10 cellular contexts compared by ENCODE assay signal in genomic region chr9:95981741-95982390, GRCh38.
DNase-seq lines count a peak whose midpoint lies in the region; ATAC-seq and TF ChIP-seq lines count a peak whose summit lies in the region.
"Had no signal": no experiment of that assay in that cellular context is flagged by ENCODE, and none has a peak within 500 bp of the region (broad histone marks: within the 10 kb centered on the region; RNA-seq: fewer than 3 reads in every experiment).

No MANE protein-coding gene starts in this region.

- peaks cover 30% of the 10 kb centered on the region for H3K4me1 Mint-ChIP-seq in CD8-positive, alpha-beta T cell (ENCODE audit: low read depth)
- H3K4me1 Mint-ChIP-seq in immature natural killer cell: peaks cover 13 to 14% of the 10 kb centered on the region in 2 donors

- CTCF ChIA-PET in CD8-positive, alpha-beta T cell (lab: Charles Lee): no interaction called here

- no peaks in the 10 kb centered on the region for H4K20me1 ChIP-seq in OCI-LY1 (ENCODE audit: insufficient read depth, low read length)

- H3K27ac Mint-ChIP-seq in CD8-positive, alpha-beta T cell: peak overlapping the region; percentile 89
- peak overlapping the region in 5 of 6 donors; percentile 48 to 73 (median 53) for H3K27ac Mint-ChIP-seq in immature natural killer cell

- no peaks in the 10 kb centered on the region for H3F3A ChIP-seq in OCI-LY1 (ENCODE audit: insufficient read depth, low read length)

- ATAC-seq in CD8-positive, alpha-beta T cell: peak; percentile 92

- H3K79me2 ChIP-seq in OCI-LY1 (ENCODE audit: insufficient read depth, low read length): no peaks in the 10 kb centered on the region

- peak overlapping the region; percentile 47 for H3K4me3 Mint-ChIP-seq in CD8-positive, alpha-beta T cell
- peak overlapping the region in 3 of 5 donors; percentile 4 to 22 (median 19) for H3K4me3 Mint-ChIP-seq in immature natural killer cell

- H3K4me3 ChIP-seq in CD8-positive, alpha-beta T cell (ENCODE audit: low read depth, low read length): no peak overlapping the region
- H3K4me3 ChIP-seq in OCI-LY1 (ENCODE audit: low read depth, low read length, poor library complexity, severe bottlenecking): peak overlapping the region; percentile 25
- H3K4me3 ChIP-seq: PC-9 had no signal

- H3K36me3 Mint-ChIP-seq in CD8-positive, alpha-beta T cell: peaks cover 47% of the 10 kb centered on the region
- peaks cover 6 to 49% (median 40%) of the 10 kb centered on the region in 3 donors for H3K36me3 Mint-ChIP-seq in immature natural killer cell

- H3K9me3 ChIP-seq in CD8-positive, alpha-beta T cell (ENCODE audit: low read length): no peaks in the 10 kb centered on the region
- H3K9me3 ChIP-seq in KOPT-K1 (ENCODE audit: insufficient read depth, low read length, poor library complexity, severe bottlenecking): peaks cover 3% of the 10 kb centered on the region
- no peaks in the 10 kb centered on the region for H3K9me3 ChIP-seq in OCI-LY1 (ENCODE audit: low read length)

- no peaks in the 10 kb centered on the region for H3K9me3 Mint-ChIP-seq in CD8-positive, alpha-beta T cell
- no peaks in the 10 kb centered on the region for H3K9me3 Mint-ChIP-seq in immature natural killer cell

- H3K27ac ChIP-seq in CD8-positive, alpha-beta T cell (ENCODE audit: low read depth, low read length): peak overlapping the region; percentile 66
- H3K27ac ChIP-seq in KOPT-K1 (ENCODE audit: low read depth, low read length, poor library complexity, severe bottlenecking): peak overlapping the region; percentile 49
- H3K27ac ChIP-seq in OCI-LY1 (ENCODE audit: low read depth, low read length, poor library complexity, severe bottlenecking): peak overlapping the region; percentile 81
- H3K27ac ChIP-seq: PC-9 had no signal

- H3K27me3 ChIP-seq in CD8-positive, alpha-beta T cell (ENCODE audit: insufficient read depth, low read length): no peaks in the 10 kb centered on the region
- no peaks in the 10 kb centered on the region for H3K27me3 ChIP-seq in OCI-LY1 (ENCODE audit: insufficient read depth, low read length)

- POLR2A ChIA-PET in CD8-positive, alpha-beta T cell (lab: Charles Lee): interaction anchor here (1.1 to 1.4 kb wide), 2 partner anchors 32 to 107 kb away, joined by 3 to 5 read pairs; partner anchors contain the start of gene ERCC6L2

- no peaks in the 10 kb centered on the region for H3K9me2 ChIP-seq in OCI-LY1 (ENCODE audit: low read depth, low read length)

- no peaks in the 10 kb centered on the region for H3K36me3 ChIP-seq in CD8-positive, alpha-beta T cell (ENCODE audit: insufficient read depth, low read length)
- peaks cover 28% of the 10 kb centered on the region for H3K36me3 ChIP-seq in KOPT-K1 (ENCODE audit: insufficient read depth, low read length)
- H3K36me3 ChIP-seq in OCI-LY1 (ENCODE audit: insufficient read depth, low read length): peaks cover 9% of the 10 kb centered on the region

- DNase-seq in CD8-positive, alpha-beta T cell: peak in 3 of 7 experiments; percentile 18 to 39 (median 27)
- DNase-seq in immature natural killer cell: peak; percentile 9 to 45 (median 17)
- DNase-seq in mesenteric fat pad (ENCODE audit: low spot score): no peak
- DNase-seq in NCI-H2107 treated with DMSO at 0.1 percent for 48 hours (lab: John Stamatoyannopoulos, UW; ENCODE audit: unreplicated experiment): no peak
- DNase-seq in NCI-H2107 (lab: John Stamatoyannopoulos, UW): no peak
- DNase-seq in SKM-1 treated with dmso at 0.1 percent for 144 hours (lab: John Stamatoyannopoulos, UW; ENCODE audit: unreplicated experiment): no peak
- DNase-seq: activated CD4-positive, CD25-positive, alpha-beta regulatory T cell treated with anti-CD3 and anti-CD28 coated beads, Interleukin-2, amount 50 U/mL, for 72 hours; PC-9 had no signal

- H2AFZ ChIP-seq in OCI-LY1 (ENCODE audit: low read length): no peak overlapping the region
- H2AFZ ChIP-seq: PC-9 had no signal

- intact Hi-C loops in CD8-positive, alpha-beta T cell (cut with DNase I, micrococcal nuclease): loop anchor here (1.0 to 5.0 kb wide), 5 partner anchors 27 to 94 kb away; no protein-coding TSS in a partner anchor

- peaks cover 21% of the 10 kb centered on the region for H3K4me1 ChIP-seq in CD8-positive, alpha-beta T cell (ENCODE audit: insufficient read depth, low read length)
- H3K4me1 ChIP-seq in OCI-LY1 (ENCODE audit: insufficient read depth, low read length, severe bottlenecking): peaks cover 28% of the 10 kb centered on the region

- peak overlapping the region; percentile 23; the same call in 1 of the 2 replicates for H3K9ac ChIP-seq in OCI-LY1 (ENCODE audit: low read length)

- H3K27me3 Mint-ChIP-seq in CD8-positive, alpha-beta T cell (ENCODE audit: low read depth): no peaks in the 10 kb centered on the region
- peaks cover 0 to 2% (median 1%) of the 10 kb centered on the region in 3 donors for H3K27me3 Mint-ChIP-seq in immature natural killer cell (ENCODE audit: low read depth in 3 of 3)

- H3K4me2 ChIP-seq in OCI-LY1 (ENCODE audit: low read length): peak overlapping the region; percentile 51; the same call in 1 of the 2 replicates
- H3K4me2 ChIP-seq: PC-9 had no signal

- no peak for TF ChIP-seq CTCF in CD8-positive, alpha-beta T cell (IDR thresholded peaks at IDR 0.05)
- TF ChIP-seq CTCF in OCI-LY1 (IDR thresholded peaks at IDR 0.05; ENCODE audit: low read length): no peak

Comparison
In these comparisons a context has a peak if more than half of its experiments do, and no peak if none do; other contexts are left out.
1. DNase-seq: peak in immature natural killer cell (3 of 3); none in mesenteric fat pad (single experiment), NCI-H2107 treated with DMSO at 0.1 percent for 48 hours (single experiment), NCI-H2107 (single experiment) and SKM-1 treated with dmso at 0.1 percent for 144 hours (single experiment).
2. Peak in every context shown above with its lines, with median percentiles within 50 percentile points of each other: H3K27ac ChIP-seq.